16 cellular contexts compared by ENCODE assay signal in the genomic region with DNA sequence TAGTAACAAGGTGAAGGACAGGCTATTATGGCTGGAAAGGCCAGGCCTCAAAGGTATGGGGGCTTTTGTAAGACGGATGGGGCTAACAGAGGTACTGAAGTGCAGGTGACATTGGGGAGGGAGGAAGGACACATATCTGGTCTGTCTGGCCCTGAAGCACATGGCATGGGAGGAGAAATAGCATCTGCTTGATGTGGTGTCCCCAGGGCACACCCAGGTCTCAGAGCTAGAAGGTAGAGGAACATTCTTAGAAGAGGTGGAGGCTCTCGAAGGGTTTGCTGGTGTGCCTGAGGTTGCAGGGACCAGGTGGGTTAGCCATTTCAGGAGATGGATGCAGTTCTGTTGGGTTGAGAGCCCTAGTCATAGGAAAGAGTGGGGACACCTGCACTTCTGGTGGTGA.
"Had no signal": no experiment of that assay in that cellular context is flagged by ENCODE, and none has a peak within 500 bp of the region (broad histone marks: within the 10 kb centered on the region; RNA-seq: fewer than 3 reads in every experiment).

No MANE protein-coding gene starts in this region.

- H3K4me3 ChIP-seq: esophagus muscularis mucosa, heart left ventricle, pancreas, SK-N-MC, upper lobe of right lung had no signal

- H3K9me3 Mint-ChIP-seq: activated naive CD4-positive, alpha-beta T cell treated with anti-CD3 and anti-CD28 coated beads, Interleukin-2, amount 50 U/mL, for 24 hours; activated T-helper 17 cell treated with anti-CD3 and anti-CD28 coated beads, Interleukin-2, amount 50 U/mL, for 72 hours had no signal

- ATAC-seq: left ventricle myocardium superior, pancreas had no signal

- H3K4me3 Mint-ChIP-seq: activated CD4-positive, alpha-beta memory T cell treated with anti-CD3 and anti-CD28 coated beads, Interleukin-2, amount 10 ng/mL, durations not matched to agents 7 days and 5 days; activated naive CD4-positive, alpha-beta T cell treated with anti-CD3 and anti-CD28 coated beads, Interleukin-2, amount 50 U/mL, for 24 hours; activated T-helper 17 cell treated with anti-CD3 and anti-CD28 coated beads, Interleukin-2, amount 50 U/mL, for 72 hours; brain; T-cell had no signal

- H3K36me3 ChIP-seq: esophagus muscularis mucosa, heart left ventricle, pancreas, upper lobe of right lung had no signal

- H3K27me3 ChIP-seq: esophagus muscularis mucosa, heart left ventricle, pancreas, upper lobe of right lung had no signal

- H3K9me3 ChIP-seq: heart left ventricle, pancreas, upper lobe of right lung had no signal

- DNase-seq: amygdala; foreskin melanocyte; heart left ventricle; kidney; left ventricle myocardium superior; pancreas; stimulated activated naive CD4-positive, alpha-beta T cell; T-cell; T1000; upper lobe of right lung had no signal

- H3K27me3 Mint-ChIP-seq: activated CD4-positive, alpha-beta memory T cell treated with anti-CD3 and anti-CD28 coated beads, Interleukin-2, amount 10 ng/mL, durations not matched to agents 7 days and 5 days; activated naive CD4-positive, alpha-beta T cell treated with anti-CD3 and anti-CD28 coated beads, Interleukin-2, amount 50 U/mL, for 24 hours; activated T-helper 17 cell treated with anti-CD3 and anti-CD28 coated beads, Interleukin-2, amount 50 U/mL, for 72 hours; brain; T-cell had no signal

- H3K27ac ChIP-seq: esophagus muscularis mucosa, heart left ventricle, pancreas, SK-N-MC, upper lobe of right lung had no signal

- H3K27ac Mint-ChIP-seq: activated CD4-positive, alpha-beta memory T cell treated with anti-CD3 and anti-CD28 coated beads, Interleukin-2, amount 10 ng/mL, durations not matched to agents 7 days and 5 days; activated naive CD4-positive, alpha-beta T cell treated with anti-CD3 and anti-CD28 coated beads, Interleukin-2, amount 50 U/mL, for 24 hours; activated T-helper 17 cell treated with anti-CD3 and anti-CD28 coated beads, Interleukin-2, amount 50 U/mL, for 72 hours; brain; T-cell had no signal
